30 cellular contexts compared by ENCODE assay signal in the genomic region with DNA sequence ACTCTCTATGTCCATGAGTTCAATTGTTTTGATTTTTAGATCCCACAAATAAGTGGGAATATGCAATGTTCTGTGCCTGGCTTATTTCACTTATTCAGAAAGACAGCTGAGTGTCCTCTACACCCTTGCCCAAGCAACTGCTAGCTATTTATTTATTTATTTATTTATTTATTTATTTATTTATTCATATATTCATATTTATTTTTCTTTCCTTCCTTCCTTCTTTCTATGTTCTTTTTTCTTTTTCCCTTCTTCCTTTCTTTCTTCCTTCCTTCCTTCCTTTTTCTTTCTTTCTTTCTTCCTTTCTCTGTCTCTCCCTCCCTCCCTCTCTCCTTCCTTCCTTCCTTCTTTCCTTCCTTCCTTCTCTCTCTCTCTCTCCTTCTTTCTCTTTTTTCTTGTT.
"Had no signal": no experiment of that assay in that cellular context is flagged by ENCODE, and none has a peak within 500 bp of the region (broad histone marks: within the 10 kb centered on the region; RNA-seq: fewer than 3 reads in every experiment).

No MANE protein-coding gene starts in this region.

- H3K4me3 ChIP-seq: colonic mucosa, esophagus muscularis mucosa, gastroesophageal sphincter, heart left ventricle, hepatocyte, lung, neural progenitor cell, right atrium auricular region, smooth muscle cell, suprapubic skin, transverse colon, upper lobe of right lung, uterus had no signal

- H3K27ac Mint-ChIP-seq: dendritic cell treated with granulocyte-macrophage colony-stimulating factor and Interleukin-4, amounts not matched to agents 40 ng/mL and 50 ng/mL, for 4 days; mesothelial cell of epicardium; nephron; neural progenitor cell; progenitor cell of endocrine pancreas had no signal

- H3K79me2 ChIP-seq: hepatocyte, parathyroid adenoma had no signal

- H3K4me1 ChIP-seq: colonic mucosa, esophagus muscularis mucosa, gastroesophageal sphincter, heart left ventricle, neural progenitor cell, parathyroid adenoma, right atrium auricular region, suprapubic skin, transverse colon, upper lobe of right lung, uterus had no signal

- H3K4me2 ChIP-seq: hepatocyte, neural progenitor cell, smooth muscle cell had no signal

- H2AFZ ChIP-seq: hepatocyte, neural progenitor cell, parathyroid adenoma had no signal

- H3K36me3 ChIP-seq: colonic mucosa, esophagus muscularis mucosa, gastroesophageal sphincter, heart left ventricle, neural progenitor cell, right atrium auricular region, suprapubic skin, transverse colon, upper lobe of right lung, uterus had no signal

- H3K9ac ChIP-seq: neural progenitor cell, parathyroid adenoma had no signal

- H3K4me3 Mint-ChIP-seq: dendritic cell treated with granulocyte-macrophage colony-stimulating factor and Interleukin-4, amounts not matched to agents 40 ng/mL and 50 ng/mL, for 4 days; mesothelial cell of epicardium; nephron; neural progenitor cell had no signal

- DNase-seq: colonic mucosa; effector memory CD4-positive, alpha-beta T cell; foreskin keratinocyte; heart left ventricle; kidney; mesenchymal stem cell; stimulated activated CD4-positive, alpha-beta T cell treated with anti-CD3 and anti-CD28 coated beads, Interleukin-12 subunit alpha, Interleukin-12 subunit beta, amount 100 ng/mL, for 4 hours; stimulated activated CD4-positive, alpha-beta T cell treated with anti-CD3 and anti-CD28 coated beads, Interleukin-1b, Interleukin-23, amount 100 ng/mL, for 48 hours; stimulated activated CD4-positive, alpha-beta T cell treated with anti-CD3 and anti-CD28 coated beads, Interleukin-4, amount 100 ng/mL, for 1 hour; stimulated activated CD8-positive, alpha-beta memory T cell treated with anti-CD3 and anti-CD28 coated beads, Interleukin-4, amount 100 ng/mL, for 48 hours; stimulated activated naive CD4-positive, alpha-beta T cell; stimulated activated naive CD8-positive, alpha-beta T cell treated with anti-CD3 and anti-CD28 coated beads, Interleukin-15, amount 100 ng/mL, for 72 hours; transverse colon; upper lobe of right lung; uterus had no signal

- H3K9me3 Mint-ChIP-seq: dendritic cell treated with granulocyte-macrophage colony-stimulating factor and Interleukin-4, amounts not matched to agents 40 ng/mL and 50 ng/mL, for 4 days; mesothelial cell of epicardium; nephron; neural progenitor cell; stimulated activated naive CD8-positive, alpha-beta T cell treated with anti-CD3 and anti-CD28 coated beads, Interleukin-15, amount 100 ng/mL, for 72 hours had no signal

- H3K27me3 Mint-ChIP-seq: dendritic cell treated with granulocyte-macrophage colony-stimulating factor and Interleukin-4, amounts not matched to agents 40 ng/mL and 50 ng/mL, for 4 days; stimulated activated naive CD8-positive, alpha-beta T cell treated with anti-CD3 and anti-CD28 coated beads, Interleukin-15, amount 100 ng/mL, for 72 hours had no signal

- H3K27me3 ChIP-seq: colonic mucosa, foreskin keratinocyte, neural progenitor cell, right atrium auricular region, suprapubic skin, transverse colon, uterus had no signal

- H3K9me3 ChIP-seq: colonic mucosa, esophagus muscularis mucosa, gastroesophageal sphincter, heart left ventricle, right atrium auricular region, suprapubic skin, transverse colon, upper lobe of right lung, uterus had no signal

- H3K36me3 Mint-ChIP-seq: mesothelial cell of epicardium, neural progenitor cell had no signal

- ATAC-seq: foreskin keratinocyte; gastroesophageal sphincter; heart left ventricle; left lobe of liver; sciatic nerve; stimulated activated naive CD8-positive, alpha-beta T cell treated with anti-CD3 and anti-CD28 coated beads, Interleukin-15, amount 100 ng/mL, for 72 hours; upper lobe of right lung had no signal

- H3K27ac ChIP-seq: colonic mucosa, esophagus muscularis mucosa, foreskin keratinocyte, gastroesophageal sphincter, heart left ventricle, hepatocyte, neural progenitor cell, parathyroid adenoma, right atrium auricular region, suprapubic skin, transverse colon, upper lobe of right lung, uterus had no signal
